In the genomic region with DNA sequence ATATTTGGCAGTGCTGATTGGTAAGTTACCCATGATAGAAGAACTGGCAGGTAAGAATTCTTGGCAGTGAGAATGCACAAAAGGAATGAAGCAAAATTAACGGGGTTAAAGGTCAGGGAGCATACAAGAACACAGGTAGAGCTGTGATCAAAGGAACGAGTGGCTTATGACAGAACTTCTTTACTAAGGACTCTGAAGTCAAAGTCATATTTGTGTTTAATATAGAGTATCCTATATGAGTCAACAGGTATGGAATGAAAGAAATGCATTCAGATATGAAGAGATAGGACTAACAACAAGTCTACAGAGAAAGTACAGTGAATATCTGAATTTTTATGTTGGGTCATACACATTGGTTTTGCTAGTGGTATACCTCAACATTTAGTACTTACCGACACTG, we compare ENCODE assay signal across 1 cellular context.
TF ChIP-seq lines count a peak whose summit lies in the region.

No MANE protein-coding gene starts in this region.

TF ChIP-seq in SK-N-SH, 30 proteins besides CTCF, POLR2A, EP300 and RAD21 (continued from another document):
- TF ChIP-seq FOSL2 (IDR thresholded peaks at IDR 0.05; ENCODE audit: borderline replicate concordance, low read depth) = peak; percentile 11; the same call in 1 of the 2 replicates
- peak; percentile 24; the same call in 1 of the 2 replicates for TF ChIP-seq TEAD4 (IDR thresholded peaks at IDR 0.05; ENCODE audit: borderline replicate concordance, insufficient read depth)
